In genomic region chr9:100308965-100309564, GRCh38 we compare ENCODE assay signal across 21 cellular contexts. TPM values are rescaled to one million over a fixed set of nuclear protein-coding genes. Genes with fewer than 3 reads are reported as not detected.
DNase-seq lines count a peak whose midpoint lies in the region; ATAC-seq, FAIRE-seq and TF ChIP-seq lines count a peak whose summit lies in the region.
"Had no signal": no experiment of that assay in that cellular context is flagged by ENCODE, and none has a peak within 500 bp of the region (broad histone marks: within the 10 kb centered on the region; RNA-seq: fewer than 3 reads in every experiment).

No MANE protein-coding gene starts in this region.

- H3K4me3 Mint-ChIP-seq in CD4-positive, alpha-beta T cell, result no peak overlapping the region
- H3K4me3 Mint-ChIP-seq in naive B cell, result no peak overlapping the region
- H3K4me3 Mint-ChIP-seq: IgD-negative memory B cell, neural progenitor cell had no signal

- H3K27me3 Mint-ChIP-seq in CD4-positive, alpha-beta T cell, result no peaks in the 10 kb centered on the region
- H3K27me3 Mint-ChIP-seq in naive B cell, result no peaks in the 10 kb centered on the region
- H3K27me3 Mint-ChIP-seq: IgD-negative memory B cell had no signal

- TF ChIP-seq POLR2A in GM12891 (IDR thresholded peaks at IDR 0.05; ENCODE audit: low read depth, low read length), result no peak

- peaks cover 89% of the 10 kb centered on the region for H3K36me3 Mint-ChIP-seq in CD4-positive, alpha-beta T cell (ENCODE audit: low read depth)
- H3K36me3 Mint-ChIP-seq in naive B cell, result peaks cover 17 to 53% of the 10 kb centered on the region in 2 donors

- H3K27me3 ChIP-seq in CD4-positive, alpha-beta T cell (ENCODE audit: control insufficient read depth, insufficient read depth, low read length), result no peaks in the 10 kb centered on the region
- H3K27me3 ChIP-seq in brain microvascular endothelial cell (replicated peaks) (no peaks in the 10 kb centered on the region), right cardiac atrium (ENCODE audit: control insufficient read depth, insufficient read depth) (no peaks in the 10 kb centered on the region)
- H3K27me3 ChIP-seq: neural progenitor cell had no signal

- in situ Hi-C loops in brain microvascular endothelial cell (cut with HindIII; ENCODE audit: low pct_ligation_motif_present, low sequenced_read_pairs), result no loop called here

- peak overlapping the region; percentile 61 for H3K27ac Mint-ChIP-seq in CD4-positive, alpha-beta T cell
- peak overlapping the region in 5 of 6 donors; percentile 26 to 69 (median 38) for H3K27ac Mint-ChIP-seq in naive B cell
- H3K27ac Mint-ChIP-seq: neural progenitor cell had no signal

- intact Hi-C loops in CD4-positive, alpha-beta T cell (cut with DNase I, micrococcal nuclease), result no loop called here
- intact Hi-C loops in right cardiac atrium (cut with DNase I), result no loop called here

- peaks cover 36% of the 10 kb centered on the region for H3K4me1 Mint-ChIP-seq in CD4-positive, alpha-beta T cell (ENCODE audit: low read depth)
- peaks cover 3 to 22% (median 4%) of the 10 kb centered on the region in 3 donors for H3K4me1 Mint-ChIP-seq in naive B cell
- H3K4me1 Mint-ChIP-seq: neural progenitor cell had no signal

- H3K9me3 Mint-ChIP-seq in CD4-positive, alpha-beta T cell, result no peaks in the 10 kb centered on the region
- peaks cover 0 to 1% (median 0%) of the 10 kb centered on the region in 7 donors for H3K9me3 Mint-ChIP-seq in naive B cell
- H3K9me3 Mint-ChIP-seq: IgD-negative memory B cell had no signal

- no peaks in the 10 kb centered on the region for H3K9me3 ChIP-seq in CD4-positive, alpha-beta T cell (ENCODE audit: control insufficient read depth, low read length)
- H3K9me3 ChIP-seq in right cardiac atrium (ENCODE audit: control insufficient read depth, low read length), result no peaks in the 10 kb centered on the region

- POLR2A ChIA-PET in CD4-positive, alpha-beta T cell (lab: Charles Lee), result no interaction called here

- CTCF ChIA-PET in CD4-positive, alpha-beta T cell (lab: Charles Lee), result no interaction called here

- no peaks in the 10 kb centered on the region for H3K4me1 ChIP-seq in right cardiac atrium (ENCODE audit: control insufficient read depth, insufficient read depth, low read length)
- H3K4me1 ChIP-seq: neural progenitor cell had no signal

- TF ChIP-seq CTCF in CD4-positive, alpha-beta T cell (IDR thresholded peaks at IDR 0.05), result no peak
- no peak for TF ChIP-seq CTCF in brain microvascular endothelial cell (IDR thresholded peaks at IDR 0.05; ENCODE audit: low read depth, low read length, missing control alignments)

- DNase-seq in CD4-positive, alpha-beta T cell, result no peak
- DNase-seq in GM12891 (ENCODE audit: insufficient read length, low spot score) (no peak), brain microvascular endothelial cell (no peak), naive B cell (no peak), HT-29 (ENCODE audit: low spot score) (no peak), right cardiac atrium (no peak), T-helper 1 cell (no peak)
- DNase-seq: activated gamma-delta T cell; amygdala; DMS79; erythroblast; MM.1S; NCI-H146; NCI-H2171 treated with DMSO at 0.1 percent for 48 hours; NCI-H69; stimulated activated CD4-positive, alpha-beta T cell treated with anti-CD3 and anti-CD28 coated beads, Interleukin-4, amount 100 ng/mL, for 24 hours had no signal

- no peak for ATAC-seq in CD4-positive, alpha-beta T cell (ENCODE audit: poor library complexity)
- ATAC-seq in naive B cell (ENCODE audit: low read depth in 2 of 2) (no peak), HG02840 (IDR thresholded peaks at IDR 0.05; ENCODE audit: low FRiP score, unreplicated experiment) (no peak), right cardiac atrium (no peak)
- ATAC-seq: activated CD4-positive, CD25-positive, alpha-beta regulatory T cell treated with anti-CD3 and anti-CD28 coated beads, Interleukin-2, amount 50 U/mL, for 24 hours had no signal

- H3K27ac ChIP-seq in CD4-positive, alpha-beta T cell (ENCODE audit: low read depth, low read length), result no peak overlapping the region
- H3K27ac ChIP-seq in brain microvascular endothelial cell, result peak overlapping the region; percentile 7
- H3K27ac ChIP-seq in right cardiac atrium (ENCODE audit: low read length), result no peak overlapping the region
- H3K27ac ChIP-seq: HL-60, neural progenitor cell had no signal

- WGBS in right cardiac atrium, result 84% methylated on average over 1 of the region's 1 CpG

- H3K4me3 ChIP-seq in brain microvascular endothelial cell (ENCODE audit: low read depth, low read length) (no peak overlapping the region), right cardiac atrium (ENCODE audit: low read length) (no peak overlapping the region)
- H3K4me3 ChIP-seq: neural progenitor cell had no signal

- H3K36me3 ChIP-seq in brain microvascular endothelial cell (replicated peaks), result peaks cover 13% of the 10 kb centered on the region

- FAIRE-seq in GM12891 (lab: Jason Lieb, UNC), result peak; percentile 9

TF ChIP-seq in GM12891, 5 proteins besides CTCF, POLR2A, EP300 and RAD21:
- TF ChIP-seq SPI1 (IDR thresholded peaks at IDR 0.05; ENCODE audit: low read depth, low read length), result no peak
- TF ChIP-seq POU2F2 (IDR thresholded peaks at IDR 0.05; ENCODE audit: low read depth, low read length), result no peak
- TF ChIP-seq PAX5 (IDR thresholded peaks at IDR 0.05; ENCODE audit: insufficient read depth, low read length, severe bottlenecking), result no peak
TF ChIP-seq in GM12891: peak in this region for 0.

RNA-seq across cellular contexts. Expression of gene TEX10, which starts 43.7 kb away (rescaled TPM):
- total RNA-seq in CD4-positive, alpha-beta T cell, result 10 to 100 TPM in 1 of 2 experiments, 1 to 10 TPM in 1; 9.3 to 10.1 TPM
- polyA plus RNA-seq in GM12891 (2012; ENCODE audit: low read depth, missing spikeins), result 18.6 TPM
- polyA plus RNA-seq in naive B cell (ENCODE audit: low read depth in 6 of 6) (10 to 100 TPM; 10.9 to 20.9 (median 16.9) TPM), right cardiac atrium (4.4 TPM)
- total RNA-seq in HT-29 (2014; rRNA removed; shearing (Covaris generic)), result 15.4 and 16.5 TPM in 2 replicates
- total RNA-seq in right cardiac atrium, result 10 to 100 TPM in 1 of 4 donors, 1 to 10 TPM in 3; 8.7 to 10.4 (median 8.8) TPM
